Comparison of ENCODE assay signal across 17 cellular contexts in genomic region chr11:76462317-76462716, GRCh38. TPM values are rescaled to one million over a fixed set of nuclear protein-coding genes. Genes with fewer than 3 reads are reported as not detected.
DNase-seq lines count a peak whose midpoint lies in the region; ATAC-seq, FAIRE-seq and TF ChIP-seq lines count a peak whose summit lies in the region.
"Had no signal": no experiment of that assay in that cellular context is flagged by ENCODE, and none has a peak within 500 bp of the region (broad histone marks: within the 10 kb centered on the region; RNA-seq: fewer than 3 reads in every experiment).

No MANE protein-coding gene starts in this region.

- TF ChIP-seq CTCF in WTC11 (IDR thresholded peaks at IDR 0.05): no peak

- H3K9me3 Mint-ChIP-seq in activated CD4-positive, alpha-beta T cell treated with anti-CD3 and anti-CD28 coated beads, Interleukin-2, amount 10 ng/mL, durations not matched to agents 24 days and 14 days: no peaks in the 10 kb centered on the region
- no peaks in the 10 kb centered on the region for H3K9me3 Mint-ChIP-seq in WTC11
- H3K9me3 Mint-ChIP-seq in activated T-helper 1 cell treated with anti-CD3 and anti-CD28 coated beads, Interleukin-12 subunit alpha, Interleukin-12 subunit beta, Interleukin-2, Interleukin-4 antibody, amounts not matched to agents 30 ng/mL and 10 ng/mL and 1 ng/mL, durations not matched to agents 14 hours and 24 hours and 36 hours: no peaks in the 10 kb centered on the region
- H3K9me3 Mint-ChIP-seq: CD4-positive, alpha-beta T cell; HFFc6 had no signal

- no peaks in the 10 kb centered on the region for H3K27me3 Mint-ChIP-seq in activated CD4-positive, alpha-beta T cell treated with anti-CD3 and anti-CD28 coated beads, Interleukin-2, amount 10 ng/mL, durations not matched to agents 24 days and 14 days
- H3K27me3 Mint-ChIP-seq in WTC11 (ENCODE audit: low read depth): no peaks in the 10 kb centered on the region
- H3K27me3 Mint-ChIP-seq in activated T-helper 1 cell treated with anti-CD3 and anti-CD28 coated beads, Interleukin-12 subunit alpha, Interleukin-12 subunit beta, Interleukin-2, Interleukin-4 antibody, amounts not matched to agents 30 ng/mL and 10 ng/mL and 1 ng/mL, durations not matched to agents 14 hours and 24 hours and 36 hours (ENCODE audit: insufficient read depth): no peaks in the 10 kb centered on the region
- H3K27me3 Mint-ChIP-seq: CD4-positive, alpha-beta T cell had no signal

- peaks cover 47% of the 10 kb centered on the region for H3K36me3 Mint-ChIP-seq in activated CD4-positive, alpha-beta T cell treated with anti-CD3 and anti-CD28 coated beads, Interleukin-2, amount 10 ng/mL, durations not matched to agents 24 days and 14 days (ENCODE audit: low read depth)
- peaks cover 36% of the 10 kb centered on the region for H3K36me3 Mint-ChIP-seq in WTC11
- H3K36me3 Mint-ChIP-seq in activated T-helper 1 cell treated with anti-CD3 and anti-CD28 coated beads, Interleukin-12 subunit alpha, Interleukin-12 subunit beta, Interleukin-2, Interleukin-4 antibody, amounts not matched to agents 30 ng/mL and 10 ng/mL and 1 ng/mL, durations not matched to agents 14 hours and 24 hours and 36 hours (ENCODE audit: low read depth): peaks cover 51% of the 10 kb centered on the region

- peak; percentile 36 for DNase-seq in activated CD4-positive, alpha-beta T cell treated with anti-CD3 and anti-CD28 coated beads, Interleukin-2, amount 10 ng/mL, durations not matched to agents 24 days and 14 days
- DNase-seq in activated CD4-positive, alpha-beta T cell treated with anti-CD3 and anti-CD28 coated beads, Interleukin-2, amount 50 U/mL, for 48 hours: no peak
- DNase-seq in WTC11 (ENCODE audit: low spot score) (no peak), fibroblast of gingiva (ENCODE audit: low read depth) (peak; percentile 27), NCI-H1694 treated with DMSO at 0.1 percent for 48 hours (lab: John Stamatoyannopoulos, UW) (no peak), GM12891 (ENCODE audit: insufficient read length, low spot score) (no peak)
- DNase-seq in activated T-helper 1 cell treated with anti-CD3 and anti-CD28 coated beads, Interleukin-12 subunit alpha, Interleukin-12 subunit beta, Interleukin-2, Interleukin-4 antibody, amounts not matched to agents 30 ng/mL and 10 ng/mL and 1 ng/mL, durations not matched to agents 14 hours and 24 hours and 36 hours (ENCODE audit: low spot score): no peak
- DNase-seq: AML-193; Caco-2; CD4-positive, alpha-beta T cell; DND-41; GOT3; H7; HFFc6 had no signal

- no peak for TF ChIP-seq POLR2A in GM12891 (IDR thresholded peaks at IDR 0.05; ENCODE audit: low read depth, low read length)

- no peaks in the 10 kb centered on the region for H3K4me1 Mint-ChIP-seq in activated CD4-positive, alpha-beta T cell treated with anti-CD3 and anti-CD28 coated beads, Interleukin-2, amount 10 ng/mL, durations not matched to agents 24 days and 14 days
- peaks cover 23% of the 10 kb centered on the region for H3K4me1 Mint-ChIP-seq in WTC11
- no peaks in the 10 kb centered on the region for H3K4me1 Mint-ChIP-seq in activated T-helper 1 cell treated with anti-CD3 and anti-CD28 coated beads, Interleukin-12 subunit alpha, Interleukin-12 subunit beta, Interleukin-2, Interleukin-4 antibody, amounts not matched to agents 30 ng/mL and 10 ng/mL and 1 ng/mL, durations not matched to agents 14 hours and 24 hours and 36 hours (ENCODE audit: low read depth)

- FAIRE-seq in GM12891 (lab: Jason Lieb, UNC): no peak
- FAIRE-seq: A549, G401.6 had no signal

- H3K27ac Mint-ChIP-seq in activated CD4-positive, alpha-beta T cell treated with anti-CD3 and anti-CD28 coated beads, Interleukin-2, amount 10 ng/mL, durations not matched to agents 24 days and 14 days: no peak overlapping the region
- H3K27ac Mint-ChIP-seq in WTC11: peak overlapping the region; percentile 21; the same call in 1 of the 2 replicates
- H3K27ac Mint-ChIP-seq in activated T-helper 1 cell treated with anti-CD3 and anti-CD28 coated beads, Interleukin-12 subunit alpha, Interleukin-12 subunit beta, Interleukin-2, Interleukin-4 antibody, amounts not matched to agents 30 ng/mL and 10 ng/mL and 1 ng/mL, durations not matched to agents 14 hours and 24 hours and 36 hours: no peak overlapping the region
- H3K27ac Mint-ChIP-seq: CD4-positive, alpha-beta T cell; HFFc6 had no signal

- POLR2A ChIA-PET in WTC11 (lab: Charles Lee): no interaction called here

- ATAC-seq in WTC11: no peak
- ATAC-seq: A549, HCT116 had no signal

- intact Hi-C loops in activated CD4-positive, alpha-beta T cell treated with anti-CD3 and anti-CD28 coated beads, Interleukin-2, amount 10 ng/mL, durations not matched to agents 24 days and 14 days (cut with micrococcal nuclease): no loop called here
- intact Hi-C loops in activated T-helper 1 cell treated with anti-CD3 and anti-CD28 coated beads, Interleukin-12 subunit alpha, Interleukin-12 subunit beta, Interleukin-2, Interleukin-4 antibody, amounts not matched to agents 30 ng/mL and 10 ng/mL and 1 ng/mL, durations not matched to agents 14 hours and 24 hours and 36 hours (cut with micrococcal nuclease): no loop called here

- CTCF ChIA-PET in WTC11 (lab: Charles Lee): no interaction called here

- no peak overlapping the region for H3K4me3 Mint-ChIP-seq in activated CD4-positive, alpha-beta T cell treated with anti-CD3 and anti-CD28 coated beads, Interleukin-2, amount 10 ng/mL, durations not matched to agents 24 days and 14 days
- no peak overlapping the region for H3K4me3 Mint-ChIP-seq in WTC11
- H3K4me3 Mint-ChIP-seq in activated T-helper 1 cell treated with anti-CD3 and anti-CD28 coated beads, Interleukin-12 subunit alpha, Interleukin-12 subunit beta, Interleukin-2, Interleukin-4 antibody, amounts not matched to agents 30 ng/mL and 10 ng/mL and 1 ng/mL, durations not matched to agents 14 hours and 24 hours and 36 hours: no peak overlapping the region
- H3K4me3 Mint-ChIP-seq: CD4-positive, alpha-beta T cell; HFFc6 had no signal

TF ChIP-seq in WTC11, 78 proteins besides CTCF, POLR2A, EP300 and RAD21:
- TF ChIP-seq, protein P1, sequence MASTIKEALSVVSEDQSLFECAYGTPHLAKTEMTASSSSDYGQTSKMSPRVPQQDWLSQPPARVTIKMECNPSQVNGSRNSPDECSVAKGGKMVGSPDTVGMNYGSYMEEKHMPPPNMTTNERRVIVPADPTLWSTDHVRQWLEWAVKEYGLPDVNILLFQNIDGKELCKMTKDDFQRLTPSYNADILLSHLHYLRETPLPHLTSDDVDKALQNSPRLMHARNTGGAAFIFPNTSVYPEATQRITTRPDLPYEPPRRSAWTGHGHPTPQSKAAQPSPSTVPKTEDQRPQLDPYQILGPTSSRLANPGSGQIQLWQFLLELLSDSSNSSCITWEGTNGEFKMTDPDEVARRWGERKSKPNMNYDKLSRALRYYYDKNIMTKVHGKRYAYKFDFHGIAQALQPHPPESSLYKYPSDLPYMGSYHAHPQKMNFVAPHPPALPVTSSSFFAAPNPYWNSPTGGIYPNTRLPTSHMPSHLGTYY (CRISPR knock-in tag; IDR thresholded peaks at IDR 0.05): no peak
- no peak for TF ChIP-seq PRRX2 (CRISPR knock-in tag; IDR thresholded peaks at IDR 0.05)
- TF ChIP-seq ETV6 (CRISPR knock-in tag; IDR thresholded peaks at IDR 0.05): no peak
TF ChIP-seq in WTC11: peak in this region for 0.

TF ChIP-seq in GM12891, 5 proteins besides CTCF, POLR2A, EP300 and RAD21:
- TF ChIP-seq PAX5 (IDR thresholded peaks at IDR 0.05; ENCODE audit: insufficient read depth, low read length, severe bottlenecking): no peak
TF ChIP-seq in GM12891: peak in this region for 0.

RNA-seq across cellular contexts. Expression of gene EMSY, which starts 17.5 kb away (rescaled TPM):
- total RNA-seq in activated CD4-positive, alpha-beta T cell treated with anti-CD3 and anti-CD28 coated beads, Interleukin-2, amount 10 ng/mL, durations not matched to agents 24 days and 14 days: 32.1 and 33.2 TPM in 2 replicates
- total RNA-seq in WTC11 (2021): 25.3 to 31.1 TPM (median 29.2 TPM) in 3 replicates
- polyA plus RNA-seq in GM12891 (2012; ENCODE audit: low read depth, missing spikeins): 8.4 TPM
- 30.4 and 34.8 TPM in 2 replicates for total RNA-seq in activated T-helper 1 cell treated with anti-CD3 and anti-CD28 coated beads, Interleukin-12 subunit alpha, Interleukin-12 subunit beta, Interleukin-2, Interleukin-4 antibody, amounts not matched to agents 30 ng/mL and 10 ng/mL and 1 ng/mL, durations not matched to agents 14 hours and 24 hours and 36 hours

Comparison
In these comparisons a context has a peak if more than half of its experiments do, and no peak if none do; other contexts are left out.
1. DNase-seq: peak in activated CD4-positive, alpha-beta T cell treated with anti-CD3 and anti-CD28 coated beads, Interleukin-2, amount 10 ng/mL, durations not matched to agents 24 days and 14 days (single experiment) and fibroblast of gingiva (single experiment); none in activated CD4-positive, alpha-beta T cell treated with anti-CD3 and anti-CD28 coated beads, Interleukin-2, amount 50 U/mL, for 48 hours (0 of 2), WTC11 (single experiment), NCI-H1694 treated with DMSO at 0.1 percent for 48 hours (single experiment), GM12891 (single experiment) and activated T-helper 1 cell treated with anti-CD3 and anti-CD28 coated beads, Interleukin-12 subunit alpha, Interleukin-12 subunit beta, Interleukin-2, Interleukin-4 antibody, amounts not matched to agents 30 ng/mL and 10 ng/mL and 1 ng/mL, durations not matched to agents 14 hours and 24 hours and 36 hours (single experiment).